Comparison of ENCODE assay signal across 8 cellular contexts in genomic region chr15:85443593-85444328, GRCh38.
A peak's percentile ranks its signal among the peaks of the same experiment; 100 is the strongest.
DNase-seq lines count a peak whose midpoint lies in the region; ATAC-seq and TF ChIP-seq lines count a peak whose summit lies in the region.

No MANE protein-coding gene starts in this region.

- no peaks in the 10 kb centered on the region for H3K27me3 ChIP-seq in lower lobe of right lung (ENCODE audit: low read depth)

- peaks cover 40% of the 10 kb centered on the region for H3K4me1 ChIP-seq in lower lobe of right lung

- intact Hi-C loops in lower lobe of right lung (cut with DNase I): no loop called here

- H3K4me1 Mint-ChIP-seq in brain: peaks cover 38% of the 10 kb centered on the region

- H3K4me3 Mint-ChIP-seq in brain: peak overlapping the region in 3 of 5 experiments; percentile 16 to 33 (median 28)

- H3K27me3 Mint-ChIP-seq in brain: no peaks in the 10 kb centered on the region

- H3K27ac ChIP-seq in lower lobe of right lung: peak overlapping the region; percentile 60

- no peaks in the 10 kb centered on the region for H3K9me3 ChIP-seq in lower lobe of right lung

- ATAC-seq in GM18520 (IDR thresholded peaks at IDR 0.05; ENCODE audit: unreplicated experiment) (peak; percentile 52), HG02973 (IDR thresholded peaks at IDR 0.05; ENCODE audit: unreplicated experiment) (peak; percentile 77), lower lobe of right lung (peak; percentile 91 to 95)

- DNase-seq in A172 (ENCODE audit: low spot score) (peak; percentile 4), NCI-H2196 (lab: John Stamatoyannopoulos, UW; ENCODE audit: unreplicated experiment) (peak; percentile 30), lower lobe of right lung (no peak), UCSD-AML1 (lab: John Stamatoyannopoulos, UW; ENCODE audit: unreplicated experiment) (no peak), Ammon's horn (ENCODE audit: low spot score) (no peak)

- TF ChIP-seq CTCF in brain (conservative IDR thresholded peaks at IDR 0.05) (no peak), lower lobe of right lung (IDR thresholded peaks at IDR 0.05) (no peak)

- no peak overlapping the region for H3K4me3 ChIP-seq in lower lobe of right lung

- H3K27ac Mint-ChIP-seq in brain: peak overlapping the region in 3 of 5 experiments; percentile 71 to 82 (median 73)

- peaks cover 16% of the 10 kb centered on the region for H3K36me3 Mint-ChIP-seq in brain

- peaks cover 20 to 25% (median 22%) of the 10 kb centered on the region in 5 experiments for H3K9me3 Mint-ChIP-seq in brain

- no peaks in the 10 kb centered on the region for H3K36me3 ChIP-seq in lower lobe of right lung

Comparison
In these comparisons a context has a peak if more than half of its experiments do, and no peak if none do; other contexts are left out.
1. DNase-seq: peak in A172 (single experiment) and NCI-H2196 (single experiment); none in lower lobe of right lung (single experiment), UCSD-AML1 (single experiment) and Ammon's horn (single experiment).
2. Peak in every context shown above with its lines, with median percentiles within 50 percentile points of each other: ATAC-seq.